ENCODE assay signal across 21 cellular contexts in genomic region chr12:76023069-76023690, GRCh38. TPM values are rescaled to one million over a fixed set of nuclear protein-coding genes. Genes with fewer than 3 reads are reported as not detected.
DNase-seq lines count a peak whose midpoint lies in the region; ATAC-seq, FAIRE-seq and TF ChIP-seq lines count a peak whose summit lies in the region.
"Had no signal": no experiment of that assay in that cellular context is flagged by ENCODE, and none has a peak within 500 bp of the region (broad histone marks: within the 10 kb centered on the region; RNA-seq: fewer than 3 reads in every experiment).

No MANE protein-coding gene starts in this region.

- H4K91ac ChIP-seq in H1 (replicated peaks; ENCODE audit: insufficient read length, low read length) = no peak overlapping the region

- H3K14ac ChIP-seq in H1 (ENCODE audit: insufficient read length) = no peak overlapping the region

- no peak overlapping the region for H3K56ac ChIP-seq in H1 (replicated peaks; ENCODE audit: insufficient read length, low read depth, low read length)

- no peak for TF ChIP-seq POLR2A in HepG2 (IDR thresholded peaks at IDR 0.05; ENCODE audit: insufficient read depth in 1 of 2, low read depth in 2 of 2, low read length in 2 of 2)
- no peak for TF ChIP-seq POLR2A in right lobe of liver (IDR thresholded peaks at IDR 0.05)
- TF ChIP-seq POLR2A in H1 (IDR thresholded peaks at IDR 0.05; ENCODE audit: control extremely low read depth in 1 of 2, low read depth in 2 of 2, low read length in 2 of 2) = no peak

- H4K5ac ChIP-seq in H1 (ENCODE audit: insufficient read length, low read depth, low read length) = no peak overlapping the region

- H3K36me3 ChIP-seq in HepG2 (replicated peaks in 1 of 2; ENCODE audit: control insufficient read depth in 1 of 2, insufficient read depth in 2 of 2, low read length in 2 of 2) = no peaks in the 10 kb centered on the region
- H3K36me3 ChIP-seq in right lobe of liver = no peaks in the 10 kb centered on the region
- H3K36me3 ChIP-seq in H1 (ENCODE audit: control insufficient read depth in 2 of 4, insufficient read depth in 4 of 4, low read length in 3 of 4) = peaks cover 0 to 8% (median 0%) of the 10 kb centered on the region in 4 experiments; a peak in 1 of 8 replicates
- H3K36me3 ChIP-seq: lower lobe of right lung, neural progenitor cell, thyroid gland had no signal

- H2AFZ ChIP-seq in HepG2 (ENCODE audit: low read length) (no peak overlapping the region), H1 (ENCODE audit: low read length) (no peak overlapping the region)
- H2AFZ ChIP-seq: neural progenitor cell had no signal

- TF ChIP-seq CTCF in HepG2 (CRISPR knock-in tag; IDR thresholded peaks at IDR 0.05) (no peak), right lobe of liver (IDR thresholded peaks at IDR 0.05) (no peak), RWPE1 (conservative IDR thresholded peaks at IDR 0.05; ENCODE audit: low read depth) (no peak), H1 (IDR thresholded peaks at IDR 0.05; ENCODE audit: control extremely low read depth in 1 of 3, insufficient read depth in 1 of 3, low read depth in 1 of 3, low read length in 3 of 3) (no peak)

- no peaks in the 10 kb centered on the region; the same call in 1 of the 2 replicates for H4K20me1 ChIP-seq in HepG2 (ENCODE audit: insufficient read depth, low read length)
- H4K20me1 ChIP-seq in H1 (replicated peaks in 1 of 2; ENCODE audit: control insufficient read depth in 1 of 2, insufficient read depth in 2 of 2, low read length in 2 of 2) = no peaks in the 10 kb centered on the region

- peak overlapping the region; percentile 84; the same call in 1 of the 2 replicates for H2BK12ac ChIP-seq in H1 (ENCODE audit: low read depth, low read length)

- H3K18ac ChIP-seq in H1 (ENCODE audit: extremely low read depth, low read length) = no peak overlapping the region

- no peaks in the 10 kb centered on the region for H3K23me2 ChIP-seq in H1 (ENCODE audit: low read depth, low read length)

- FAIRE-seq in HepG2 (lab: Jason Lieb, UNC) (no peak), H1 (lab: Jason Lieb, UNC) (no peak)
- FAIRE-seq: endometrium had no signal

- H3K23ac ChIP-seq in H1 (ENCODE audit: insufficient read length) = no peak overlapping the region

- in situ Hi-C loops in HepG2 (cut with HindIII; ENCODE audit: extremely low pct_ligation_motif_present, low pct_unique_long_range_greater_than_20kb) = no loop called here

- no peak overlapping the region for H2BK15ac ChIP-seq in H1 (ENCODE audit: low read length)

- peaks cover 66% of the 10 kb centered on the region for H3K4me1 ChIP-seq in HepG2 (ENCODE audit: insufficient read depth, low read length)
- no peaks in the 10 kb centered on the region for H3K4me1 ChIP-seq in right lobe of liver
- H3K4me1 ChIP-seq in H1 (replicated peaks in 1 of 4; ENCODE audit: control insufficient read depth in 3 of 4, insufficient read depth in 4 of 4, low read length in 3 of 4) = peaks cover 4 to 15% (median 11%) of the 10 kb centered on the region in 4 experiments; a peak in 5 of 7 replicates

- H3K4me3 ChIP-seq in HepG2 (replicated peaks in 1 of 3; ENCODE audit: insufficient read depth in 1 of 3, low read depth in 2 of 3, low read length in 3 of 3) (no peak overlapping the region), right lobe of liver (no peak overlapping the region), H1 (ENCODE audit: extremely low read depth in 1 of 4, insufficient read depth in 2 of 4, low read depth in 3 of 4, low read length in 4 of 4) (no peak overlapping the region)
- H3K4me3 ChIP-seq: lower lobe of right lung, neural progenitor cell, thyroid gland had no signal

- 77% methylated on average over 2 of the region's 2 CpGs for WGBS in HepG2 (ENCODE audit: low lambda C conversion rate)
- WGBS in right lobe of liver (ENCODE audit: insufficient coverage, low coverage, low lambda C conversion rate, missing lambda C conversion rate) = no CpG with 5 or more reads among the region's 2 CpGs
- WGBS in H1 (ENCODE audit: extremely low coverage in 1 of 2, insufficient coverage in 1 of 2, insufficient read length in 1 of 2, insufficient replicate concordance in 2 of 2, low coverage in 1 of 2, low lambda C conversion rate in 2 of 2, missing lambda C conversion rate in 1 of 2), 2 experiments = 93% methylated on average over 2 of the region's 2 CpGs; no CpG with 5 or more reads in 1 of the 2 experiments

- POLR2A ChIA-PET in HepG2 (lab: Yijun Ruan, JAX) = interaction anchor here (1.7 to 3.1 kb wide), 2 partner anchors 32 to 33 kb away, joined by 4 to 12 read pairs; no protein-coding TSS in a partner anchor
- POLR2A ChIA-PET in RWPE1 (lab: Yijun Ruan, JAX; ENCODE audit: low non-redundant PET) = no interaction called here
- POLR2A ChIA-PET in H1 (lab: Charles Lee; ENCODE audit: partially characterized antibody) = interaction anchor here (1.0 to 6.6 kb wide), 2 partner anchors 8 to 45 kb away, joined by 3 to 29 read pairs; partner anchors contain the start of gene PHLDA1

- H4K8ac ChIP-seq in H1 (ENCODE audit: extremely low read depth, insufficient read depth, low read length) = no peak overlapping the region

- H3K9me3 ChIP-seq in HepG2 (ENCODE audit: low read length) = no peaks in the 10 kb centered on the region
- no peaks in the 10 kb centered on the region for H3K9me3 ChIP-seq in right lobe of liver
- no peaks in the 10 kb centered on the region for H3K9me3 ChIP-seq in H1 (ENCODE audit: insufficient read depth in 2 of 2, low read depth in 1 of 2, low read length in 1 of 2)
- H3K9me3 ChIP-seq: lower lobe of right lung, thyroid gland had no signal

- BruUV-seq in HepG2 (replicated peaks; lab: Mats Ljungman, UMichigan) = no TSS peak

- H3K27ac ChIP-seq in HepG2 (ENCODE audit: extremely low read length, insufficient read depth, low read length) (no peak overlapping the region), right lobe of liver (no peak overlapping the region), RWPE1 (peak overlapping the region; percentile 35), H1 (ENCODE audit: low read depth, low read length) (no peak overlapping the region)
- H3K27ac ChIP-seq: KMS-11, lower lobe of right lung, neural progenitor cell, thyroid gland, VCaP had no signal

- H3K27me3 ChIP-seq in HepG2 (ENCODE audit: control insufficient read depth in 1 of 2, insufficient read depth in 2 of 2, low read length in 2 of 2) = no peaks in the 10 kb centered on the region
- H3K27me3 ChIP-seq in right lobe of liver = no peaks in the 10 kb centered on the region
- no peaks in the 10 kb centered on the region for H3K27me3 ChIP-seq in H1 (replicated peaks in 1 of 4; ENCODE audit: control insufficient read depth in 3 of 4, extremely low read depth in 1 of 4, insufficient read depth in 3 of 4, low read length in 3 of 4)
- H3K27me3 ChIP-seq: neural progenitor cell, thyroid gland had no signal

- CTCF ChIA-PET in HepG2 (lab: Yijun Ruan, JAX; ENCODE audit: low intra/inter-chr PET ratio, low total read pairs) = no interaction called here
- CTCF ChIA-PET in RWPE1 (lab: Yijun Ruan, JAX) = interaction anchor here (1.0 kb wide), 1 partner anchor 496 kb away, joined by 3 read pairs; no protein-coding TSS in a partner anchor
- CTCF ChIA-PET in H1 (lab: Charles Lee; ENCODE audit: partially characterized antibody) = interaction anchor here (0.6 kb wide), 1 partner anchor 110 kb away, joined by 3 read pairs; no protein-coding TSS in a partner anchor

- 0 out of 2 replicates have a peak overlapping the region, but pooled peaks have one; percentile 53 for H2BK20ac ChIP-seq in H1 (ENCODE audit: low read length)

- H3K4me2 ChIP-seq in HepG2 (ENCODE audit: low read depth, low read length) (no peak overlapping the region), H1 (ENCODE audit: insufficient read depth in 1 of 2, low read depth in 2 of 2, low read length in 2 of 2) (no peak overlapping the region)
- H3K4me2 ChIP-seq: KMS-11, neural progenitor cell had no signal

- H3K9ac ChIP-seq in HepG2 (ENCODE audit: insufficient read depth, low read depth, low read length) (no peak overlapping the region), H1 (replicated peaks in 1 of 4; ENCODE audit: extremely low read depth in 1 of 4, low read depth in 3 of 4, low read length in 3 of 4) (no peak overlapping the region)
- H3K9ac ChIP-seq: KMS-11, neural progenitor cell had no signal

- ATAC-seq in HepG2 (peak; percentile 32), right lobe of liver (no peak), HG02763 (IDR thresholded peaks at IDR 0.05; ENCODE audit: unreplicated experiment) (no peak), HG02840 (IDR thresholded peaks at IDR 0.05; ENCODE audit: low FRiP score, unreplicated experiment) (no peak), HG03342 (IDR thresholded peaks at IDR 0.05; ENCODE audit: unreplicated experiment) (no peak)
- ATAC-seq: lower lobe of right lung; sciatic nerve; stimulated activated naive CD8-positive, alpha-beta T cell treated with anti-CD3 and anti-CD28 coated beads, Interleukin-15, amount 100 ng/mL, for 72 hours had no signal

- H2BK120ac ChIP-seq in H1 (replicated peaks; ENCODE audit: low read depth, low read length) = no peak overlapping the region

- TF ChIP-seq EP300 in HepG2 (IDR thresholded peaks at IDR 0.05; ENCODE audit: low read depth in 2 of 2, low read length in 2 of 2) (no peak), HepG2 (CRISPR knock-in tag; IDR thresholded peaks at IDR 0.05; ENCODE audit: borderline replicate concordance) (no peak), H1 (IDR thresholded peaks at IDR 0.05; ENCODE audit: borderline replicate concordance in 1 of 2, low read depth in 2 of 2, low read length in 2 of 2) (no peak)

- H3K79me2 ChIP-seq in HepG2 (ENCODE audit: insufficient read depth, low read length) (peaks cover 3% of the 10 kb centered on the region), H1 (ENCODE audit: control insufficient read depth in 1 of 2, insufficient read depth in 2 of 2, low read length in 2 of 2) (peaks cover 0 to 6% of the 10 kb centered on the region in 2 experiments; a peak in 2 of 4 replicates)

- no peaks in the 10 kb centered on the region for H3K79me1 ChIP-seq in H1 (ENCODE audit: low read depth, low read length)

- DNase-seq in HepG2 (ENCODE audit: low spot score) = no peak
- no peak for DNase-seq in right lobe of liver
- no peak for DNase-seq in RWPE1 (ENCODE audit: low spot score)
- DNase-seq in H1 (ENCODE audit: low read depth in 1 of 2, low spot score in 2 of 2) = no peak
- DNase-seq: activated naive CD4-positive, alpha-beta T cell; amygdala; DMS 273 treated with DMSO at 0.1 percent for 48 hours; lower lobe of right lung; NCI-H1436 treated with DMSO at 0.1 percent for 48 hours; NCI-H510A; posterior cingulate gyrus; stimulated activated naive CD8-positive, alpha-beta T cell treated with anti-CD3 and anti-CD28 coated beads, Interleukin-15, amount 100 ng/mL, for 72 hours; thyroid gland had no signal

- H3K4ac ChIP-seq in H1 (replicated peaks; ENCODE audit: insufficient read length, low read depth, low read length) = no peak overlapping the region

- intact Hi-C loops in HepG2 (cut with micrococcal nuclease; ENCODE audit: unreplicated experiment) = no loop called here
- intact Hi-C loops in right lobe of liver (cut with DNase I) = no loop called here

- no peak overlapping the region for H2BK5ac ChIP-seq in H1 (ENCODE audit: low read depth, low read length)

- no peak overlapping the region for H2AK5ac ChIP-seq in H1 (ENCODE audit: low read depth, low read length)

- TF ChIP-seq RAD21 in HepG2 (CRISPR knock-in tag; IDR thresholded peaks at IDR 0.05) = no peak
- no peak for TF ChIP-seq RAD21 in H1 (IDR thresholded peaks at IDR 0.05 in 1 of 2, conservative IDR thresholded peaks at IDR 0.05 in 1 of 2; ENCODE audit: low read depth in 2 of 2, low read length in 2 of 2)

RNA-seq across cellular contexts. Expression of gene PHLDA1, which starts 8.4 kb away (rescaled TPM):
- total RNA-seq in HepG2 (2016; rRNA removed; fragmentation: Illumina TruSeq; extraction: Trizol) (41.0 and 42.6 TPM in 2 replicates), right lobe of liver (10 to 100 TPM in 4 of 6 experiments, 1 to 10 TPM in 2; 1.7 to 22.4 (median 14.3) TPM)
- total RNA-seq in HepG2 (2016; cell fraction: cytosol; rRNA removed; fragmentation: Illumina TruSeq; extraction: Trizol; ENCODE audit: low read depth) = 17.8 and 19.6 TPM in 2 replicates
- 40.7 and 41.0 TPM in 2 replicates for total RNA-seq in HepG2 (2016; cell fraction: insoluble cytoplasmic fraction; rRNA removed; fragmentation: Illumina TruSeq; extraction: Trizol)
- 46.7 and 48.5 TPM in 2 replicates for total RNA-seq in HepG2 (2016; cell fraction: membrane; rRNA removed; fragmentation: Illumina TruSeq; extraction: Trizol)
- 48.4 and 49.5 TPM in 2 replicates for total RNA-seq in HepG2 (2016; cell fraction: nucleus; rRNA removed; fragmentation: Illumina TruSeq; extraction: Trizol)
- polyA plus RNA-seq in HepG2 (2011; rRNA removed) (30.5 and 33.8 TPM in 2 replicates), H1 (2011; rRNA removed) (18.6 and 18.9 TPM in 2 replicates)
- polyA plus RNA-seq in HepG2 (2011; cell fraction: cytosol; rRNA removed) = 25.4 and 27.1 TPM in 2 replicates
- polyA plus RNA-seq in HepG2 (2011; cell fraction: nucleus; rRNA removed) = 24.3 and 25.8 TPM in 2 replicates
- polyA plus RNA-seq in HepG2 (2012) = 19.1 and 25.3 TPM in 2 replicates
- 10.9 and 15.0 TPM in 2 replicates for polyA plus RNA-seq in HepG2 (2016; cell fraction: cytosol; fragmentation: Illumina TruSeq; extraction: Trizol; ENCODE audit: low read depth)
- 61.4 and 62.2 TPM in 2 replicates for polyA plus RNA-seq in HepG2 (2016; cell fraction: insoluble cytoplasmic fraction; fragmentation: Illumina TruSeq; extraction: Trizol; ENCODE audit: low read depth)
- polyA plus RNA-seq in HepG2 (2016; cell fraction: membrane; fragmentation: Illumina TruSeq; extraction: Trizol; ENCODE audit: low read depth) = 29.1 and 33.4 TPM in 2 replicates
- 87.7 and 87.9 TPM in 2 replicates for polyA plus RNA-seq in HepG2 (2016; cell fraction: nucleus; fragmentation: Illumina TruSeq; extraction: Trizol; ENCODE audit: insufficient read depth, low read depth)
- 3.0 and 40.9 TPM in 2 replicates for polyA minus RNA-seq in HepG2 (2011; rRNA and poly(A)+ RNA removed; ENCODE audit: low replicate concordance)
- 43.4 and 48.0 TPM in 2 replicates for polyA minus RNA-seq in HepG2 (2011; cell fraction: cytosol; rRNA and poly(A)+ RNA removed)
- polyA minus RNA-seq in HepG2 (2011; cell fraction: nucleus; rRNA and poly(A)+ RNA removed) = 53.5 and 53.8 TPM in 2 replicates
- total RNA-seq in H1 (2021; fragmentation: NEBNext Ultra II Directional; extraction: Animal tissue kit (Norgen Biotek cat#: 25700)) = 19.4 and 19.8 TPM in 2 replicates
- 14.4 TPM for polyA plus RNA-seq in H1 (2011; cell fraction: cytosol; rRNA removed)
- 8.7 TPM for polyA plus RNA-seq in H1 (2011; cell fraction: nucleus; rRNA removed)
- polyA plus RNA-seq in H1 (2012, experiment 1 of 2) = 14.0 to 17.3 TPM (median 16.6 TPM) in 4 replicates
- 8.5 TPM for polyA plus RNA-seq in H1 (2012, experiment 2 of 2)
- polyA plus RNA-seq in H1 (2013, experiment 1 of 2) = 13.1 TPM
- polyA plus RNA-seq in H1 (2013, experiment 2 of 2) = 13.4 TPM
- 10.9 and 13.3 TPM in 2 replicates for polyA minus RNA-seq in H1 (2011; rRNA and poly(A)+ RNA removed)
- polyA minus RNA-seq in H1 (2011; cell fraction: cytosol; rRNA and poly(A)+ RNA removed) = 27.4 TPM
- 19.7 TPM for polyA minus RNA-seq in H1 (2011; cell fraction: nucleus; rRNA and poly(A)+ RNA removed)
